Comparison of ENCODE assay signal across 2 cellular contexts in genomic region chr3:197353001-197353866, GRCh38.
TF ChIP-seq lines count a peak whose summit lies in the region.

No MANE protein-coding gene starts in this region.

TF ChIP-seq in HepG2, 621 proteins besides CTCF, POLR2A, EP300 and RAD21 (continues in another document):
- no peak for TF ChIP-seq ESRRA (CRISPR knock-in tag; IDR thresholded peaks at IDR 0.05; ENCODE audit: low read depth)
- no peak for TF ChIP-seq ZNF432 (CRISPR knock-in tag; IDR thresholded peaks at IDR 0.05; ENCODE audit: borderline replicate concordance)
- no peak for TF ChIP-seq ZNF720 (CRISPR knock-in tag; IDR thresholded peaks at IDR 0.05)
- TF ChIP-seq MED1 (CRISPR knock-in tag; IDR thresholded peaks at IDR 0.05), result no peak
- no peak for TF ChIP-seq ZNF644 (CRISPR knock-in tag; IDR thresholded peaks at IDR 0.05; ENCODE audit: low read depth)
- TF ChIP-seq SIX4 (CRISPR knock-in tag; IDR thresholded peaks at IDR 0.05), result no peak
- no peak for TF ChIP-seq BRD4 (CRISPR knock-in tag; IDR thresholded peaks at IDR 0.05)
- no peak for TF ChIP-seq ELF1 (CRISPR knock-in tag; IDR thresholded peaks at IDR 0.05)
- TF ChIP-seq ZNF747 (CRISPR knock-in tag; IDR thresholded peaks at IDR 0.05; ENCODE audit: borderline replicate concordance), result no peak
- TF ChIP-seq ZNF724P (CRISPR knock-in tag; IDR thresholded peaks at IDR 0.05; ENCODE audit: borderline replicate concordance), result no peak
- TF ChIP-seq ZMYM3 (CRISPR knock-in tag; IDR thresholded peaks at IDR 0.05), result peak; percentile 53; the same call in 1 of the 2 replicates
- TF ChIP-seq, protein P1, sequence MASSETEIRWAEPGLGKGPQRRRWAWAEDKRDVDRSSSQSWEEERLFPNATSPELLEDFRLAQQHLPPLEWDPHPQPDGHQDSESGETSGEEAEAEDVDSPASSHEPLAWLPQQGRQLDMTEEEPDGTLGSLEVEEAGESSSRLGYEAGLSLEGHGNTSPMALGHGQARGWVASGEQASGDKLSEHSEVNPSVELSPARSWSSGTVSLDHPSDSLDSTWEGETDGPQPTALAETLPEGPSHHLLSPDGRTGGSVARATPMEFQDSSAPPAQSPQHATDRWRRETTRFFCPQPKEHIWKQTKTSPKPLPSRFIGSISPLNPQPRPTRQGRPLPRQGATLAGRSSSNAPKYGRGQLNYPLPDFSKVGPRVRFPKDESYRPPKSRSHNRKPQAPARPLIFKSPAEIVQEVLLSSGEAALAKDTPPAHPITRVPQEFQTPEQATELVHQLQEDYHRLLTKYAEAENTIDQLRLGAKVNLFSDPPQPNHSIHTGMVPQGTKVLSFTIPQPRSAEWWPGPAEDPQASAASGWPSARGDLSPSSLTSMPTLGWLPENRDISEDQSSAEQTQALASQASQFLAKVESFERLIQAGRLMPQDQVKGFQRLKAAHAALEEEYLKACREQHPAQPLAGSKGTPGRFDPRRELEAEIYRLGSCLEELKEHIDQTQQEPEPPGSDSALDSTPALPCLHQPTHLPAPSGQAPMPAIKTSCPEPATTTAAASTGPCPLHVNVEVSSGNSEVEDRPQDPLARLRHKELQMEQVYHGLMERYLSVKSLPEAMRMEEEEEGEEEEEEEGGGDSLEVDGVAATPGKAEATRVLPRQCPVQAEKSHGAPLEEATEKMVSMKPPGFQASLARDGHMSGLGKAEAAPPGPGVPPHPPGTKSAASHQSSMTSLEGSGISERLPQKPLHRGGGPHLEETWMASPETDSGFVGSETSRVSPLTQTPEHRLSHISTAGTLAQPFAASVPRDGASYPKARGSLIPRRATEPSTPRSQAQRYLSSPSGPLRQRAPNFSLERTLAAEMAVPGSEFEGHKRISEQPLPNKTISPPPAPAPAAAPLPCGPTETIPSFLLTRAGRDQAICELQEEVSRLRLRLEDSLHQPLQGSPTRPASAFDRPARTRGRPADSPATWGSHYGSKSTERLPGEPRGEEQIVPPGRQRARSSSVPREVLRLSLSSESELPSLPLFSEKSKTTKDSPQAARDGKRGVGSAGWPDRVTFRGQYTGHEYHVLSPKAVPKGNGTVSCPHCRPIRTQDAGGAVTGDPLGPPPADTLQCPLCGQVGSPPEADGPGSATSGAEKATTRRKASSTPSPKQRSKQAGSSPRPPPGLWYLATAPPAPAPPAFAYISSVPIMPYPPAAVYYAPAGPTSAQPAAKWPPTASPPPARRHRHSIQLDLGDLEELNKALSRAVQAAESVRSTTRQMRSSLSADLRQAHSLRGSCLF (CRISPR knock-in tag; IDR thresholded peaks at IDR 0.05; ENCODE audit: borderline replicate concordance), result no peak
- no peak for TF ChIP-seq NCOA2 (CRISPR knock-in tag; IDR thresholded peaks at IDR 0.05)
- TF ChIP-seq, protein P2, sequence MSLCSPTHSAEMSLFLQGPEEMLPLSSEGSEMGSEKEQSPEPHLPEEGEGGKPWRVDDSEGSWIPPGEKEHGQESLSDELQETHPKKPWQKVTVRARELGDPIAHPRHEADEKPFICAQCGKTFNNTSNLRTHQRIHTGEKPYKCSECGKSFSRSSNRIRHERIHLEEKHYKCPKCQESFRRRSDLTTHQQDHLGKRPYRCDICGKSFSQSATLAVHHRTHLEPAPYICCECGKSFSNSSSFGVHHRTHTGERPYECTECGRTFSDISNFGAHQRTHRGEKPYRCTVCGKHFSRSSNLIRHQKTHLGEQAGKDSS (CRISPR knock-in tag; IDR thresholded peaks at IDR 0.05; ENCODE audit: borderline replicate concordance, low read depth), result no peak
- no peak for TF ChIP-seq RFX1 (IDR thresholded peaks at IDR 0.05)
- peak; percentile 86 for TF ChIP-seq ZNF629 (CRISPR knock-in tag; conservative IDR thresholded peaks at IDR 0.05)
- no peak for TF ChIP-seq ZNF33B (CRISPR knock-in tag; IDR thresholded peaks at IDR 0.05)
- TF ChIP-seq LRRFIP1 (CRISPR knock-in tag; conservative IDR thresholded peaks at IDR 0.05), result no peak
- TF ChIP-seq, protein P3, sequence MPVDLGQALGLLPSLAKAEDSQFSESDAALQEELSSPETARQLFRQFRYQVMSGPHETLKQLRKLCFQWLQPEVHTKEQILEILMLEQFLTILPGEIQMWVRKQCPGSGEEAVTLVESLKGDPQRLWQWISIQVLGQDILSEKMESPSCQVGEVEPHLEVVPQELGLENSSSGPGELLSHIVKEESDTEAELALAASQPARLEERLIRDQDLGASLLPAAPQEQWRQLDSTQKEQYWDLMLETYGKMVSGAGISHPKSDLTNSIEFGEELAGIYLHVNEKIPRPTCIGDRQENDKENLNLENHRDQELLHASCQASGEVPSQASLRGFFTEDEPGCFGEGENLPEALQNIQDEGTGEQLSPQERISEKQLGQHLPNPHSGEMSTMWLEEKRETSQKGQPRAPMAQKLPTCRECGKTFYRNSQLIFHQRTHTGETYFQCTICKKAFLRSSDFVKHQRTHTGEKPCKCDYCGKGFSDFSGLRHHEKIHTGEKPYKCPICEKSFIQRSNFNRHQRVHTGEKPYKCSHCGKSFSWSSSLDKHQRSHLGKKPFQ (CRISPR knock-in tag; IDR thresholded peaks at IDR 0.05; ENCODE audit: insufficient replicate concordance), result no peak
- TF ChIP-seq ZBTB7B (CRISPR knock-in tag; IDR thresholded peaks at IDR 0.05), result no peak
- TF ChIP-seq ZSCAN21 (CRISPR knock-in tag; IDR thresholded peaks at IDR 0.05; ENCODE audit: borderline replicate concordance), result no peak
- TF ChIP-seq CHD4 (IDR thresholded peaks at IDR 0.05; ENCODE audit: borderline replicate concordance, low read length), result 0 out of 2 replicates have a peak, but pooled peaks have one; percentile 59

TF ChIP-seq in GM12878, 131 proteins besides CTCF, POLR2A, EP300 and RAD21:
- TF ChIP-seq MTA2 (IDR thresholded peaks at IDR 0.05; ENCODE audit: low read depth) (no peak), CHD2 (IDR thresholded peaks at IDR 0.05; ENCODE audit: borderline replicate concordance, low read depth, low read length) (no peak), PKNOX1 (IDR thresholded peaks at IDR 0.05) (peak; percentile 61), PBX3 (IDR thresholded peaks at IDR 0.05; ENCODE audit: insufficient replicate concordance, low read depth, low read length) (peak; percentile 41), STAT3 (IDR thresholded peaks at IDR 0.05; ENCODE audit: low read depth, low read length) (no peak)
